Comparison of ENCODE assay signal across 12 cellular contexts in genomic region chr2:63881208-63881607, GRCh38. TPM values are rescaled to one million over a fixed set of nuclear protein-coding genes. Genes with fewer than 3 reads are reported as not detected.
DNase-seq lines count a peak whose midpoint lies in the region; ATAC-seq and TF ChIP-seq lines count a peak whose summit lies in the region.
"Had no signal": no experiment of that assay in that cellular context is flagged by ENCODE, and none has a peak within 500 bp of the region (broad histone marks: within the 10 kb centered on the region; RNA-seq: fewer than 3 reads in every experiment).

No MANE protein-coding gene starts in this region.

- no peak overlapping the region for H3K9ac ChIP-seq in skeletal muscle tissue (ENCODE audit: low read depth in 1 of 3, low read length in 3 of 3)
- H3K9ac ChIP-seq: neural progenitor cell had no signal

- peak overlapping the region; percentile 17 for H3K27ac ChIP-seq in skeletal muscle tissue (ENCODE audit: low read depth, low read length)
- H3K27ac ChIP-seq: neural progenitor cell, SK-N-MC had no signal

- no peak overlapping the region for H3K4me3 ChIP-seq in skeletal muscle tissue (ENCODE audit: low read length in 3 of 3)
- H3K4me3 ChIP-seq: neural progenitor cell, SK-N-MC had no signal

- no peaks in the 10 kb centered on the region for H3K9me3 ChIP-seq in skeletal muscle tissue (ENCODE audit: control insufficient read depth in 3 of 3, low read length in 3 of 3)

- DNase-seq in activated T-cell treated with anti-CD3 and anti-CD28 coated beads, Interleukin-2, amount 50 U/mL, for 24 hours = no peak
- no peak for DNase-seq in activated T-cell treated with anti-CD3 and anti-CD28 coated beads, Interleukin-2, amount 50 U/mL, for 1 hour
- DNase-seq in NCI-H187 (lab: John Stamatoyannopoulos, UW) (peak; percentile 36 to 41), UCSD-AML1 (lab: John Stamatoyannopoulos, UW; ENCODE audit: unreplicated experiment) (no peak), GM10266 (ENCODE audit: extremely low spot score) (no peak)
- DNase-seq in effector memory CD8-positive, alpha-beta T cell = no peak
- DNase-seq: activated naive CD4-positive, alpha-beta T cell; OCI-M1 had no signal

- no peaks in the 10 kb centered on the region for H3K27me3 ChIP-seq in skeletal muscle tissue (ENCODE audit: control insufficient read depth in 3 of 3, insufficient read depth in 3 of 3, low read length in 3 of 3)
- H3K27me3 ChIP-seq: neural progenitor cell had no signal

- ATAC-seq in effector memory CD8-positive, alpha-beta T cell (replicated peaks) = no peak
- no peak for ATAC-seq in HG02870 (IDR thresholded peaks at IDR 0.05; ENCODE audit: unreplicated experiment)

- no peaks in the 10 kb centered on the region for H3K9me3 Mint-ChIP-seq in activated T-cell treated with anti-CD3 and anti-CD28 coated beads, Interleukin-2, amount 50 U/mL, for 24 hours
- H3K9me3 Mint-ChIP-seq in effector memory CD8-positive, alpha-beta T cell = no peaks in the 10 kb centered on the region
- H3K9me3 Mint-ChIP-seq: neural progenitor cell had no signal

- H3K4me1 ChIP-seq in skeletal muscle tissue (ENCODE audit: control insufficient read depth in 3 of 3, insufficient read depth in 3 of 3, low read length in 3 of 3) = peaks cover 3 to 17% (median 9%) of the 10 kb centered on the region in 3 donors

- H3K4me3 Mint-ChIP-seq in activated T-cell treated with anti-CD3 and anti-CD28 coated beads, Interleukin-2, amount 50 U/mL, for 24 hours = no peak overlapping the region
- H3K4me3 Mint-ChIP-seq in effector memory CD8-positive, alpha-beta T cell = no peak overlapping the region
- H3K4me3 Mint-ChIP-seq: neural progenitor cell had no signal

- peaks cover 44% of the 10 kb centered on the region for H3K4me1 Mint-ChIP-seq in activated T-cell treated with anti-CD3 and anti-CD28 coated beads, Interleukin-2, amount 50 U/mL, for 24 hours (ENCODE audit: low read depth)
- peaks cover 9 to 24% of the 10 kb centered on the region in 2 donors for H3K4me1 Mint-ChIP-seq in effector memory CD8-positive, alpha-beta T cell (ENCODE audit: low read depth in 2 of 2)

- H3K27ac Mint-ChIP-seq in activated T-cell treated with anti-CD3 and anti-CD28 coated beads, Interleukin-2, amount 50 U/mL, for 24 hours = peak overlapping the region; percentile 55
- H3K27ac Mint-ChIP-seq in effector memory CD8-positive, alpha-beta T cell = peak overlapping the region; percentile 24 to 89
- H3K27ac Mint-ChIP-seq: neural progenitor cell had no signal

- peaks cover 69% of the 10 kb centered on the region for H3K36me3 Mint-ChIP-seq in activated T-cell treated with anti-CD3 and anti-CD28 coated beads, Interleukin-2, amount 50 U/mL, for 24 hours (ENCODE audit: low read depth)
- H3K36me3 Mint-ChIP-seq in effector memory CD8-positive, alpha-beta T cell (ENCODE audit: insufficient read depth) = peaks cover 38% of the 10 kb centered on the region

- TF ChIP-seq CTCF in GM10266 (IDR thresholded peaks at IDR 0.05; ENCODE audit: control insufficient read depth, insufficient read depth, low read depth, missing control alignments) = no peak

- H3K27me3 Mint-ChIP-seq in activated T-cell treated with anti-CD3 and anti-CD28 coated beads, Interleukin-2, amount 50 U/mL, for 24 hours = no peaks in the 10 kb centered on the region
- no peaks in the 10 kb centered on the region for H3K27me3 Mint-ChIP-seq in effector memory CD8-positive, alpha-beta T cell

- peaks cover 14 to 37% (median 31%) of the 10 kb centered on the region in 3 donors for H3K36me3 ChIP-seq in skeletal muscle tissue (ENCODE audit: control insufficient read depth in 3 of 3, insufficient read depth in 3 of 3, low read length in 3 of 3)

RNA-seq across cellular contexts. Expression of gene UGP2, which starts 39.5 kb away (rescaled TPM):
- 270 TPM for total RNA-seq in skeletal muscle tissue

Comparison
In these comparisons a context has a peak if more than half of its experiments do, and no peak if none do; other contexts are left out.
1. DNase-seq: peak in NCI-H187 (2 of 2); none in activated T-cell treated with anti-CD3 and anti-CD28 coated beads, Interleukin-2, amount 50 U/mL, for 24 hours (single experiment), activated T-cell treated with anti-CD3 and anti-CD28 coated beads, Interleukin-2, amount 50 U/mL, for 1 hour (single experiment), effector memory CD8-positive, alpha-beta T cell (0 of 3), UCSD-AML1 (single experiment) and GM10266 (single experiment).